Comparison of ENCODE assay signal across 7 cellular contexts in the genomic region with DNA sequence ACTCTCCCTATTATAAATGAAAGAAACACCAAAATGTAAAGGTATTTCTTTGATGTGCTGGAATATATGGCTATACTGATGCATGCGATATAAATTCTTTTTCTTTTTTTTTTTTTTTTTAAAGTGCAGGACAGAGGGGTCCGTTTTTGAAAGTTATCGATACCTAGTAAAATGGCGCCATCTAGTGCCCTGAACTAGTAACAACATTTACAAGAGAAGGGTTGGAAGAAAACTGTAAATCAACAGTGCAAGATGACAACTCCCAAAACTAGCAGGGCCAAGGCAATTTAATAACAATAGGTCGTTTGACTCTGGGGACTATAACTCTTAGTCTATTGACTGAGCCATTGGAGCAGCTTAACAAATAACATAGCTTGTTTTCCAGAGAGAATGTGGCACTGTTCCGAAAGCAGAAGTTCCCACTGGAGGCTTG.
DNase-seq lines count a peak whose midpoint lies in the region; FAIRE-seq and TF ChIP-seq lines count a peak whose summit lies in the region.

No MANE protein-coding gene starts in this region.

- no peaks in the 10 kb centered on the region for H4K20me1 ChIP-seq in OCI-LY7 (ENCODE audit: insufficient read depth, low read length)
- no peaks in the 10 kb centered on the region for H4K20me1 ChIP-seq in endothelial cell of umbilical vein (replicated peaks; ENCODE audit: control insufficient read depth, extremely low read depth, insufficient read depth, low read length)

- no peak for TF ChIP-seq POLR2A in endothelial cell of umbilical vein (IDR thresholded peaks at IDR 0.05; ENCODE audit: low read depth, low read length)

- H3K9me3 ChIP-seq in OCI-LY7 (ENCODE audit: low read length) (no peaks in the 10 kb centered on the region), endothelial cell of umbilical vein (replicated peaks; ENCODE audit: control insufficient read depth, insufficient read depth, low read length) (no peaks in the 10 kb centered on the region)

- DNase-seq in Daoy (ENCODE audit: low read depth) (peak; percentile 44), HT-29 (ENCODE audit: low spot score) (peak; percentile 57), OCI-LY7 (ENCODE audit: low spot score) (peak; percentile 57), endothelial cell of umbilical vein (ENCODE audit: low read depth, low spot score) (peak; percentile 37), islet precursor cell (no peak), C1 segment of cervical spinal cord (lab: John Stamatoyannopoulos, UW) (no peak)

- H3K4me1 Mint-ChIP-seq in nephron = peaks cover 6% of the 10 kb centered on the region

- H3K36me3 Mint-ChIP-seq in nephron (ENCODE audit: low read depth) = no peaks in the 10 kb centered on the region

- peaks cover 4% of the 10 kb centered on the region for H3K9me3 Mint-ChIP-seq in nephron

- H3K9me2 ChIP-seq in OCI-LY7 (ENCODE audit: insufficient read depth, low read length) = no peaks in the 10 kb centered on the region

- H3K4me3 ChIP-seq in OCI-LY7 (ENCODE audit: low read depth, low read length, poor library complexity, severe bottlenecking) = no peak overlapping the region
- no peak overlapping the region for H3K4me3 ChIP-seq in endothelial cell of umbilical vein (replicated peaks in 1 of 3; ENCODE audit: insufficient read depth in 1 of 3, low read depth in 1 of 3, low read length in 3 of 3)

- H3K4me1 ChIP-seq in OCI-LY7 (ENCODE audit: insufficient read depth, low read length, poor library complexity, severe bottlenecking) (no peaks in the 10 kb centered on the region), endothelial cell of umbilical vein (ENCODE audit: control insufficient read depth, extremely low read depth, insufficient read depth, low read length) (no peaks in the 10 kb centered on the region)

- BruUV-seq in OCI-LY7 (replicated peaks; lab: Mats Ljungman, UMichigan) (no TSS peak), endothelial cell of umbilical vein (replicated peaks; lab: Mats Ljungman, UMichigan) (no TSS peak)

- H2AFZ ChIP-seq in OCI-LY7 (ENCODE audit: low read length) (no peak overlapping the region), endothelial cell of umbilical vein (ENCODE audit: low read depth, low read length) (no peak overlapping the region)

- intact Hi-C loops in OCI-LY7 (cut with micrococcal nuclease; ENCODE audit: unreplicated experiment) = loop anchor here (10.0 kb wide), 1 partner anchor 490 kb away; no protein-coding TSS in a partner anchor
- intact Hi-C loops in endothelial cell of umbilical vein (cut with micrococcal nuclease) = loop anchor here (1.0 to 5.0 kb wide), 3 partner anchors 97 to 1612 kb away; no protein-coding TSS in a partner anchor

- no peak overlapping the region for H3K9ac ChIP-seq in endothelial cell of umbilical vein (replicated peaks; ENCODE audit: extremely low read depth, insufficient read depth, low read length)

- H3K27me3 ChIP-seq in endothelial cell of umbilical vein (ENCODE audit: control insufficient read depth in 2 of 2, insufficient read depth in 2 of 2, low read length in 2 of 2) = peaks cover 5 to 11% of the 10 kb centered on the region in 2 experiments

- H3K27ac ChIP-seq in OCI-LY7 (ENCODE audit: low read depth, low read length, poor library complexity, severe bottlenecking) (no peak overlapping the region), endothelial cell of umbilical vein (ENCODE audit: insufficient read depth, low read depth, low read length) (no peak overlapping the region)

- POLR2A ChIA-PET in OCI-LY7 (lab: Charles Lee) (no interaction called here), endothelial cell of umbilical vein (lab: Charles Lee) (no interaction called here)

- H3K79me2 ChIP-seq in OCI-LY7 (ENCODE audit: insufficient read depth, low read depth, low read length) (no peaks in the 10 kb centered on the region), endothelial cell of umbilical vein (ENCODE audit: control insufficient read depth, insufficient read depth, low read length) (no peaks in the 10 kb centered on the region)

- dilution Hi-C loops in endothelial cell of umbilical vein (cut with MboI; ENCODE audit: extremely low pct_ligation_motif_present, low sequenced_read_pairs) = no loop called here

- peaks cover 11% of the 10 kb centered on the region for H3K27me3 Mint-ChIP-seq in nephron (ENCODE audit: low read depth)

- H3K9me1 ChIP-seq in endothelial cell of umbilical vein (replicated peaks; ENCODE audit: control insufficient read depth, extremely low read depth, insufficient read depth, low read length) = no peaks in the 10 kb centered on the region

- H3K36me3 ChIP-seq in OCI-LY7 (ENCODE audit: insufficient read depth, low read length) (no peaks in the 10 kb centered on the region), endothelial cell of umbilical vein (ENCODE audit: control insufficient read depth in 2 of 2, extremely low read depth in 1 of 2, insufficient read depth in 2 of 2, low read length in 2 of 2) (no peaks in the 10 kb centered on the region)

- no peak overlapping the region for H3K4me3 Mint-ChIP-seq in nephron

- TF ChIP-seq CTCF in OCI-LY7 (conservative IDR thresholded peaks at IDR 0.05; ENCODE audit: low read length) = peak; percentile 92
- peak; percentile 34 to 44 for TF ChIP-seq CTCF in endothelial cell of umbilical vein (IDR thresholded peaks at IDR 0.05; ENCODE audit: extremely low read depth in 1 of 2, insufficient read depth in 1 of 2, low read depth in 1 of 2, low read length in 2 of 2)
- peak; percentile 69 to 82 (median 78) for TF ChIP-seq CTCF in nephron (IDR thresholded peaks at IDR 0.05; ENCODE audit: unreplicated experiment in 3 of 3)

- H3K4me2 ChIP-seq in OCI-LY7 (ENCODE audit: low read length) (no peak overlapping the region), endothelial cell of umbilical vein (ENCODE audit: insufficient read depth, low read length) (no peak overlapping the region)

- no peak overlapping the region for H3K27ac Mint-ChIP-seq in nephron

- peak; percentile 74 for FAIRE-seq in endothelial cell of umbilical vein (lab: Jason Lieb, UNC)

- CTCF ChIA-PET in OCI-LY7 (lab: Charles Lee; ENCODE audit: unreplicated experiment) (no interaction called here), endothelial cell of umbilical vein (lab: Charles Lee) (interaction anchor here (1.0 to 2.4 kb wide), 7 partner anchors 9 to 1757 kb away, joined by 3 to 19 read pairs (median 3); no protein-coding TSS in a partner anchor)

TF ChIP-seq in endothelial cell of umbilical vein, 7 proteins besides CTCF, POLR2A, EP300 and RAD21:
- TF ChIP-seq POLR2AphosphoS5 (IDR thresholded peaks at IDR 0.05; ENCODE audit: insufficient read depth, low read depth, low read length) (no peak), GATA2 (IDR thresholded peaks at IDR 0.05; ENCODE audit: insufficient read depth, insufficient read length, low read depth, low read length) (no peak), FOS (IDR thresholded peaks at IDR 0.05; ENCODE audit: borderline replicate concordance, insufficient read depth, low read length) (no peak), EZH2 (IDR thresholded peaks at IDR 0.05; ENCODE audit: borderline replicate concordance, low read depth, low read length, severe bottlenecking) (no peak), JUN (IDR thresholded peaks at IDR 0.05; ENCODE audit: borderline replicate concordance, insufficient read depth, insufficient read length, low read depth) (no peak), MYC (IDR thresholded peaks at IDR 0.05; ENCODE audit: low read depth, low read length) (no peak)
- TF ChIP-seq, protein P1, sequence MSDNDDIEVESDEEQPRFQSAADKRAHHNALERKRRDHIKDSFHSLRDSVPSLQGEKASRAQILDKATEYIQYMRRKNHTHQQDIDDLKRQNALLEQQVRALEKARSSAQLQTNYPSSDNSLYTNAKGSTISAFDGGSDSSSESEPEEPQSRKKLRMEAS (IDR thresholded peaks at IDR 0.05; ENCODE audit: insufficient read depth, insufficient read length) = no peak

Comparison
In these comparisons a context has a peak if more than half of its experiments do, and no peak if none do; other contexts are left out.
1. DNase-seq: peak in Daoy (single experiment), HT-29 (single experiment), OCI-LY7 (single experiment) and endothelial cell of umbilical vein (single experiment); none in islet precursor cell (single experiment) and C1 segment of cervical spinal cord (0 of 14).
2. CTCF ChIP-seq: peak in every context shown above with its lines; median percentile 92 in OCI-LY7; 78 in nephron; 39 in endothelial cell of umbilical vein.